In genomic region chr22:39771486-39771885, GRCh38 we compare ENCODE assay signal across 31 cellular contexts.
A peak's percentile ranks its signal among the peaks of the same experiment; 100 is the strongest.
DNase-seq lines count a peak whose midpoint lies in the region; ATAC-seq and TF ChIP-seq lines count a peak whose summit lies in the region.
"Had no signal": no experiment of that assay in that cellular context is flagged by ENCODE, and none has a peak within 500 bp of the region (broad histone marks: within the 10 kb centered on the region; RNA-seq: fewer than 3 reads in every experiment).

No MANE protein-coding gene starts in this region.

- TF ChIP-seq CTCF in natural killer cell (IDR thresholded peaks at IDR 0.05) (no peak), HEK293 (tag by site-specific recombination; IDR thresholded peaks at IDR 0.05) (no peak)

- peak overlapping the region; percentile 13 to 43 for H3K27ac Mint-ChIP-seq in natural killer cell treated with Interleukin-12 subunit alpha and Interleukin-12 subunit beta and Interleukin-15 and Interleukin-18, amount 100 ng/mL, for 72 hours
- no peak overlapping the region for H3K27ac Mint-ChIP-seq in natural killer cell
- H3K27ac Mint-ChIP-seq: B cell; CD14-positive monocyte; CD4-positive, alpha-beta memory T cell; CD4-positive, alpha-beta T cell; CD4-positive, CD25-positive, alpha-beta regulatory T cell; CD8-positive, alpha-beta memory T cell; CD8-positive, alpha-beta T cell had no signal

- DNase-seq in natural killer cell treated with Interleukin-12 subunit alpha and Interleukin-12 subunit beta and Interleukin-15 and Interleukin-18, amount 100 ng/mL, for 72 hours (ENCODE audit: low spot score) = no peak
- DNase-seq in natural killer cell (no peak), left lobe of liver (ENCODE audit: low spot score) (no peak)
- DNase-seq: 8988T; ACHN; AML-193; BE2C; C1 segment of cervical spinal cord; Caco-2; Calu3; CD4-positive, alpha-beta memory T cell; CD4-positive, alpha-beta T cell; CD4-positive, CD25-positive, alpha-beta regulatory T cell; CD8-positive, alpha-beta memory T cell; CD8-positive, alpha-beta T cell; COR-L47; DMS 273 treated with DMSO at 0.1 percent for 48 hours; DMS153; DMS53; DMS79; DMS79 treated with DMSO at 0.1 percent for 48 hours; DND-41; EL had no signal

- POLR2A ChIA-PET in HEK293 (lab: Yijun Ruan, JAX) = no interaction called here

- H3K4me3 Mint-ChIP-seq in natural killer cell treated with Interleukin-12 subunit alpha and Interleukin-12 subunit beta and Interleukin-15 and Interleukin-18, amount 100 ng/mL, for 72 hours = no peak overlapping the region
- H3K4me3 Mint-ChIP-seq in natural killer cell = no peak overlapping the region
- H3K4me3 Mint-ChIP-seq: B cell; CD14-positive monocyte; CD4-positive, alpha-beta memory T cell; CD4-positive, alpha-beta T cell; CD4-positive, CD25-positive, alpha-beta regulatory T cell; CD8-positive, alpha-beta memory T cell; CD8-positive, alpha-beta T cell had no signal

- H3K4me3 ChIP-seq in HEK293 (ENCODE audit: low read depth, low read length) = no peak overlapping the region
- H3K4me3 ChIP-seq: A549; BLaER1; BLaER1 treated with 17β-estradiol and CSF1 and Interleukin-3, amounts not matched to agents 10 nM and 100 nM had no signal

- intact Hi-C loops in natural killer cell (cut with micrococcal nuclease) = no loop called here

- peaks cover 6% of the 10 kb centered on the region for H3K36me3 Mint-ChIP-seq in natural killer cell treated with Interleukin-12 subunit alpha and Interleukin-12 subunit beta and Interleukin-15 and Interleukin-18, amount 100 ng/mL, for 72 hours
- peaks cover 8% of the 10 kb centered on the region for H3K36me3 Mint-ChIP-seq in natural killer cell
- H3K36me3 Mint-ChIP-seq: CD14-positive monocyte; CD4-positive, CD25-positive, alpha-beta regulatory T cell; CD8-positive, alpha-beta T cell had no signal

- CTCF ChIA-PET in HEK293 (lab: Yijun Ruan, JAX) = no interaction called here

- no peak for ATAC-seq in natural killer cell treated with Interleukin-12 subunit alpha and Interleukin-12 subunit beta and Interleukin-15 and Interleukin-18, amount 100 ng/mL, for 72 hours
- ATAC-seq in natural killer cell = no peak
- no peak for ATAC-seq in left lobe of liver
- ATAC-seq: A549; CD8-positive, alpha-beta T cell had no signal

- no peak overlapping the region for H3K27ac ChIP-seq in HEK293 (ENCODE audit: extremely low read depth, low read depth, low read length)
- H3K27ac ChIP-seq: 22Rv1; A549; BLaER1; BLaER1 treated with 17β-estradiol and CSF1 and Interleukin-3, amounts not matched to agents 10 nM and 100 nM; C4-2B had no signal

- H3K27me3 Mint-ChIP-seq in natural killer cell treated with Interleukin-12 subunit alpha and Interleukin-12 subunit beta and Interleukin-15 and Interleukin-18, amount 100 ng/mL, for 72 hours = peaks cover 0 to 14% of the 10 kb centered on the region in 2 donors
- H3K27me3 Mint-ChIP-seq in natural killer cell (ENCODE audit: low read depth in 2 of 2) = peaks cover 13 to 15% of the 10 kb centered on the region in 2 donors
- H3K27me3 Mint-ChIP-seq: CD4-positive, alpha-beta memory T cell; CD4-positive, alpha-beta T cell; CD4-positive, CD25-positive, alpha-beta regulatory T cell had no signal

- no peaks in the 10 kb centered on the region for H3K9me3 ChIP-seq in HEK293 (ENCODE audit: control insufficient read depth, insufficient read depth, low read depth, low read length)
- H3K9me3 ChIP-seq: A549, BE2C, BLaER1, Caco-2 had no signal

- no peaks in the 10 kb centered on the region for H3K36me3 ChIP-seq in HEK293 (ENCODE audit: control insufficient read depth in 2 of 2, insufficient read depth in 1 of 2, low read length in 2 of 2)
- H3K36me3 ChIP-seq: BE2C; BLaER1; BLaER1 treated with 17β-estradiol and CSF1 and Interleukin-3, amounts not matched to agents 10 nM and 100 nM had no signal

- no peaks in the 10 kb centered on the region for H3K9me3 Mint-ChIP-seq in natural killer cell treated with Interleukin-12 subunit alpha and Interleukin-12 subunit beta and Interleukin-15 and Interleukin-18, amount 100 ng/mL, for 72 hours
- no peaks in the 10 kb centered on the region for H3K9me3 Mint-ChIP-seq in natural killer cell

- H3K4me1 ChIP-seq in HEK293 (ENCODE audit: control insufficient read depth, insufficient read depth, low read length) = peaks cover 7% of the 10 kb centered on the region; the same call in 1 of the 2 replicates
- H3K4me1 ChIP-seq: A549, BE2C, Caco-2 had no signal

- peaks cover 14 to 28% of the 10 kb centered on the region in 2 donors for H3K4me1 Mint-ChIP-seq in natural killer cell treated with Interleukin-12 subunit alpha and Interleukin-12 subunit beta and Interleukin-15 and Interleukin-18, amount 100 ng/mL, for 72 hours (ENCODE audit: low read depth in 2 of 2)
- peaks cover 14% of the 10 kb centered on the region in 2 donors for H3K4me1 Mint-ChIP-seq in natural killer cell

TF ChIP-seq in HEK293, 187 proteins besides CTCF, POLR2A, EP300 and RAD21:
- TF ChIP-seq SETDB1 (IDR thresholded peaks at IDR 0.05; ENCODE audit: insufficient read length, low read length) (peak; percentile 92), ZNF555 (tag by site-specific recombination; conservative IDR thresholded peaks at IDR 0.05) (no peak), FEZF1 (tag by site-specific recombination; IDR thresholded peaks at IDR 0.05) (no peak)
TF ChIP-seq in HEK293: peak in this region for 1.

Comparison
In these comparisons a context has a peak if more than half of its experiments do, and no peak if none do; other contexts are left out.
1. H3K27ac Mint-ChIP-seq: peak in natural killer cell treated with Interleukin-12 subunit alpha and Interleukin-12 subunit beta and Interleukin-15 and Interleukin-18, amount 100 ng/mL, for 72 hours (2 of 2); none in natural killer cell (0 of 2).